8 cellular contexts compared by ENCODE assay signal in the genomic region with DNA sequence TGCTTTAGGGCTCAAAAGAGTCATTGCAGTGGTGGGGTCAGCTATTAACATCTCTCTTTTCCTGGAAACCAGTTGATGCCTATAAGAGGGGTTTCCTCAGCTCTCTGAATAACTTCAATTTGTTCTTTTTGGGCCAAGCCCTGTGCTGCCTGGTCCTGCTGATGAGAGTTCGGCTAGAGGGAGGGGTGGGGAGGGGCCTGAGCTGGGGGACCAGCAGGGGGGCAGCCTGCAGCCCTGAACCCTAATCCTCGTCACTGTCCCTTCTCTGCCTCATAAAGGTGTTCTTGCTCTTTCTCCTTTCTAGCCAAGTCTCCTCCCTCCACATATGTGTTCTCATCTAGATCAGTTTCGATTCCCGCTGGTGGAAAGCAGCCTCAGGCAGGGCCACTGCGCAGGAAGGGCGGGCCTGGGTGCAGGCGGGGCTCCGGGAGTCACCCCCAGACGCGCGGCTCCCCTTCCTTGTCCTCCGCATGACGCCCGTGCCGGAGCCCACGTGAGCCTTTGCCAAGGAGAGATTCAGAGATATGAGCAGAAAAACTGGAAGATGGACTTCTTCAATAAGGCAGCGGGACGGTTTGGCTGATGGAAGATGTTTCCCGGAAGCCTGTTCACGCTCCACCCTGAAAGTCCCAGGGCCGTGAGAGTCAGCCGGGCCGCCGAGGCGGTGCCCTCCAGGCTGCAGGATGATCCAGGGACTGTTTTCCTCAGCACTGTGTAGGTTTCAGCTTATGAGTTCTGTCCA. TPM values are rescaled to one million over a fixed set of nuclear protein-coding genes. Genes with fewer than 3 reads are reported as not detected.
DNase-seq lines count a peak whose midpoint lies in the region; ATAC-seq and TF ChIP-seq lines count a peak whose summit lies in the region.

No MANE protein-coding gene starts in this region.

- peaks cover 21% of the 10 kb centered on the region for H3K4me1 ChIP-seq in CD4-positive, CD25-positive, alpha-beta regulatory T cell (ENCODE audit: control insufficient read depth, insufficient read depth, low read length, poor library complexity, severe bottlenecking)
- H3K4me1 ChIP-seq in OCI-LY7 (ENCODE audit: insufficient read depth, low read length, poor library complexity, severe bottlenecking) (peaks cover 12% of the 10 kb centered on the region), mucosa of descending colon (ENCODE audit: low read depth) (peaks cover 4% of the 10 kb centered on the region)

- ATAC-seq in CD4-positive, CD25-positive, alpha-beta regulatory T cell (ENCODE audit: low read depth in 2 of 2), result peak; percentile 99
- peak; percentile 97 for ATAC-seq in GM19463 (IDR thresholded peaks at IDR 0.05; ENCODE audit: unreplicated experiment)
- peak; percentile 97 for ATAC-seq in mucosa of descending colon

- H3K4me3 Mint-ChIP-seq in CD4-positive, CD25-positive, alpha-beta regulatory T cell, result peak overlapping the region; percentile 90 to 98 (median 92)

- no peak for TF ChIP-seq CTCF in OCI-LY7 (conservative IDR thresholded peaks at IDR 0.05; ENCODE audit: low read length)
- TF ChIP-seq CTCF in mucosa of descending colon (IDR thresholded peaks at IDR 0.05), result no peak

- H3K4me3 ChIP-seq in CD4-positive, CD25-positive, alpha-beta regulatory T cell (ENCODE audit: low read depth, low read length), result peak overlapping the region; percentile 92
- peak overlapping the region; percentile 70 for H3K4me3 ChIP-seq in OCI-LY7 (ENCODE audit: low read depth, low read length, poor library complexity, severe bottlenecking)
- H3K4me3 ChIP-seq in mucosa of descending colon, result peak overlapping the region; percentile 27

- H4K20me1 ChIP-seq in OCI-LY7 (ENCODE audit: insufficient read depth, low read length), result no peaks in the 10 kb centered on the region

- H3K27ac Mint-ChIP-seq in CD4-positive, CD25-positive, alpha-beta regulatory T cell, result peak overlapping the region; percentile 98 to 100 (median 98)

- H2AFZ ChIP-seq in OCI-LY7 (ENCODE audit: low read length), result peak overlapping the region; percentile 95

- peaks cover 8% of the 10 kb centered on the region for H3K27me3 Mint-ChIP-seq in CD4-positive, CD25-positive, alpha-beta regulatory T cell

- BruUV-seq in OCI-LY7 (replicated peaks; lab: Mats Ljungman, UMichigan), result no TSS peak

- POLR2A ChIA-PET in OCI-LY7 (lab: Charles Lee), result interaction anchor here (1.2 to 2.3 kb wide), 2 partner anchors 12 to 18 kb away, joined by 5 to 13 read pairs; no protein-coding TSS in a partner anchor

- H3K9me3 ChIP-seq in CD4-positive, CD25-positive, alpha-beta regulatory T cell (ENCODE audit: control insufficient read depth in 2 of 2, low read length in 2 of 2), result no peaks in the 10 kb centered on the region
- H3K9me3 ChIP-seq in OCI-LY7 (ENCODE audit: low read length) (no peaks in the 10 kb centered on the region), mucosa of descending colon (no peaks in the 10 kb centered on the region)

- H3K79me2 ChIP-seq in OCI-LY7 (ENCODE audit: insufficient read depth, low read depth, low read length), result no peaks in the 10 kb centered on the region

- DNase-seq in CD4-positive, CD25-positive, alpha-beta regulatory T cell, result peak; percentile 74 to 93 (median 79)
- DNase-seq in HT-29 (ENCODE audit: low spot score) (peak; percentile 84), OCI-LY7 (ENCODE audit: low spot score) (peak; percentile 64), activated T-cell treated with anti-CD3 and anti-CD28 coated beads for 24 hours (ENCODE audit: low read depth) (peak; percentile 69), epithelial cell of prostate (ENCODE audit: low read depth, low spot score) (peak; percentile 71), mucosa of descending colon (peak; percentile 88 to 93 (median 89))
- peak; percentile 61 for DNase-seq in stimulated activated CD8-positive, alpha-beta memory T cell treated with anti-CD3 and anti-CD28 coated beads, Interleukin-4, amount 100 ng/mL, for 24 hours (ENCODE audit: low read depth)

- peaks cover 0 to 1% (median 0%) of the 10 kb centered on the region in 7 donors for H3K9me3 Mint-ChIP-seq in CD4-positive, CD25-positive, alpha-beta regulatory T cell

- peak overlapping the region; percentile 84 for H3K27ac ChIP-seq in CD4-positive, CD25-positive, alpha-beta regulatory T cell (ENCODE audit: insufficient read depth, low read length, poor library complexity, severe bottlenecking)
- H3K27ac ChIP-seq in OCI-LY7 (ENCODE audit: low read depth, low read length, poor library complexity, severe bottlenecking), result peak overlapping the region; percentile 28
- H3K27ac ChIP-seq in epithelial cell of prostate, result peak overlapping the region; percentile 72

- H3K9me2 ChIP-seq in OCI-LY7 (ENCODE audit: insufficient read depth, low read length), result no peaks in the 10 kb centered on the region

- peak overlapping the region; percentile 84 for H3K4me2 ChIP-seq in OCI-LY7 (ENCODE audit: low read length)

- peaks cover 3% of the 10 kb centered on the region for H3K36me3 Mint-ChIP-seq in CD4-positive, CD25-positive, alpha-beta regulatory T cell

- CTCF ChIA-PET in OCI-LY7 (lab: Charles Lee; ENCODE audit: unreplicated experiment), result interaction anchor here (1.1 kb wide), 1 partner anchor 11 kb away, joined by 4 read pairs; no protein-coding TSS in a partner anchor

- intact Hi-C loops in OCI-LY7 (cut with micrococcal nuclease; ENCODE audit: unreplicated experiment), result no loop called here
- intact Hi-C loops in mucosa of descending colon (cut with DNase I, micrococcal nuclease), result no loop called here

- peaks cover 6 to 28% (median 12%) of the 10 kb centered on the region in 4 donors for H3K4me1 Mint-ChIP-seq in CD4-positive, CD25-positive, alpha-beta regulatory T cell

- no peaks in the 10 kb centered on the region for H3K27me3 ChIP-seq in CD4-positive, CD25-positive, alpha-beta regulatory T cell (ENCODE audit: control insufficient read depth, insufficient read depth, low read length)

- no peaks in the 10 kb centered on the region for H3K36me3 ChIP-seq in CD4-positive, CD25-positive, alpha-beta regulatory T cell (ENCODE audit: control insufficient read depth, insufficient read depth, low read length)
- H3K36me3 ChIP-seq in OCI-LY7 (ENCODE audit: insufficient read depth, low read length) (no peaks in the 10 kb centered on the region), mucosa of descending colon (ENCODE audit: low read depth) (no peaks in the 10 kb centered on the region)

RNA-seq across cellular contexts. Expression of gene RHOT1, which starts 15.0 kb away (rescaled TPM):
- total RNA-seq in CD4-positive, CD25-positive, alpha-beta regulatory T cell, result 22.9 TPM
- 10 to 100 TPM; 22.2 to 28.7 (median 27.6) TPM for polyA plus RNA-seq in CD4-positive, CD25-positive, alpha-beta regulatory T cell
- 29.2 and 30.5 TPM in 2 replicates for total RNA-seq in HT-29 (2014; rRNA removed; shearing (Covaris generic))
- total RNA-seq in OCI-LY7 (2014; rRNA removed; shearing (Covaris generic)), result 19.4 and 23.9 TPM in 2 replicates
- total RNA-seq in OCI-LY7 (2022) (24.2 and 25.7 TPM in 2 replicates), mucosa of descending colon (10 to 100 TPM; 21.2 to 48.6 (median 21.4) TPM)

Comparison
In these comparisons a context has a peak if more than half of its experiments do, and no peak if none do; other contexts are left out.
1. Peak in every context shown above with its lines: DNase-seq, ATAC-seq, H3K4me3 ChIP-seq and H3K27ac ChIP-seq.
2. H3K27ac ChIP-seq: peak in every context shown above with its lines; median percentile 84 in CD4-positive, CD25-positive, alpha-beta regulatory T cell; 72 in epithelial cell of prostate; 28 in OCI-LY7.
3. H3K4me3 ChIP-seq: peak in every context shown above with its lines; median percentile 92 in CD4-positive, CD25-positive, alpha-beta regulatory T cell; 70 in OCI-LY7; 27 in mucosa of descending colon.